Comparison of ENCODE assay signal across 23 cellular contexts in the genomic region with DNA sequence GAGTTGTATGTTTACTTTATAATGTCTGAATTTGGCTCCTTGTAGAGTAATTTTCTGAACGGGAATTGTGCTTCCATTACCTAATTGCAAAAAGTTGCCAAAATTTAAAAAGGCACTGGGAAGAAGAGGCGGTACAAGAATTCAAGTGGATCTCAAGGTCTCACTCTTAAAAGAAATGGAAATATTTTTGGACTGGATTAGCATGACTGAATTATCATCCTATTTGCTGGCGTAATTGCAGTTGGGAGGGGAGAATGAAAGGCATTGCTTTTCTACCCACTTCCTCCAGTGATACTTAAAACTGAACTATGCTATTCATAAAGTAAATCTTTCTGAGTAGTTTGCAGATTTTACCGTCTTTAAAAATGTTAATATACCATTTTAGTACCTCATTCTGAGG. TPM values are rescaled to one million over a fixed set of nuclear protein-coding genes. Genes with fewer than 3 reads are reported as not detected.
A peak's percentile ranks its signal among the peaks of the same experiment; 100 is the strongest.
DNase-seq lines count a peak whose midpoint lies in the region; ATAC-seq and TF ChIP-seq lines count a peak whose summit lies in the region.
"Had no signal": no experiment of that assay in that cellular context is flagged by ENCODE, and none has a peak within 500 bp of the region (broad histone marks: within the 10 kb centered on the region; RNA-seq: fewer than 3 reads in every experiment).

No MANE protein-coding gene starts in this region.

- H3K18ac ChIP-seq in mesenchymal stem cell (ENCODE audit: low read depth in 1 of 2, low read length in 2 of 2) = no peak overlapping the region

- intact Hi-C loops in heart left ventricle (cut with DNase I) = loop anchor here in 9 of 10 donors (5.0 to 10.0 kb wide), 7 partner anchors 37 to 662 kb away; partner anchors contain the start of gene COL8A1 (in 1 of the 9)

- no peak overlapping the region for H4K91ac ChIP-seq in mesenchymal stem cell (ENCODE audit: low read length)

- ATAC-seq in heart left ventricle = peak in 3 of 4 donors; percentile 29 to 53 (median 46)

- no peak overlapping the region for H4K8ac ChIP-seq in mesenchymal stem cell (ENCODE audit: low read length)

- no peak overlapping the region for H2BK5ac ChIP-seq in mesenchymal stem cell (ENCODE audit: low read depth, low read length, poor library complexity, severe bottlenecking)

- DNase-seq in heart left ventricle (no peak), right atrium auricular region (ENCODE audit: low spot score) (no peak), coronary artery (ENCODE audit: low spot score) (no peak), mesenchymal stem cell (no peak), NCI-H226 (no peak), cerebellar nuclear complex (lab: John Stamatoyannopoulos, UW) (no peak), globus pallidus (ENCODE audit: low spot score) (no peak)
- DNase-seq: 8988T, Calu3, DMS79 treated with DMSO at 0.1 percent for 48 hours, GF-D8, IMR-90, KG1, MG63, NCI-H1417, NCI-H1694, NCI-H2029 treated with DMSO at 0.1 percent for 48 hours, NCI-H2227 treated with DMSO at 0.1 percent for 48 hours, NCI-H510A, NCI-H69, RPMI8226, SHP77 treated with DMSO at 0.1 percent for 48 hours had no signal

- no peak overlapping the region for H2BK12ac ChIP-seq in mesenchymal stem cell (ENCODE audit: low read length in 2 of 2)

- no peak overlapping the region for H2BK15ac ChIP-seq in mesenchymal stem cell (ENCODE audit: low read depth, poor library complexity, severe bottlenecking)

- WGBS in heart left ventricle, 4 donors = 57 to 73% (median 69%) methylated on average over 4 of the region's 4 CpGs
- 92% methylated on average over 2 of the region's 4 CpGs for WGBS in mesenchymal stem cell

- H3K4ac ChIP-seq in mesenchymal stem cell (ENCODE audit: low read depth in 1 of 2, low read length in 2 of 2) = no peak overlapping the region

- H3K4me3 ChIP-seq in heart left ventricle (no peak overlapping the region), right atrium auricular region (no peak overlapping the region), coronary artery (no peak overlapping the region), mesenchymal stem cell (ENCODE audit: insufficient read depth in 1 of 2, low read depth in 1 of 2, low read length in 2 of 2) (no peak overlapping the region), subcutaneous abdominal adipose tissue (ENCODE audit: low read depth in 1 of 5, low read length in 5 of 5) (no peak overlapping the region)
- H3K4me3 ChIP-seq: MG63 had no signal

- H3K27ac ChIP-seq in heart left ventricle (peak overlapping the region in 3 of 12 donors; percentile 22 to 53 (median 51)), right atrium auricular region (no peak overlapping the region), coronary artery (peak overlapping the region; percentile 30 to 64), mesenchymal stem cell (ENCODE audit: low read length, poor library complexity, severe bottlenecking) (no peak overlapping the region), subcutaneous abdominal adipose tissue (ENCODE audit: low read depth, low read length) (peak overlapping the region; percentile 55)

- no peak overlapping the region for H2BK120ac ChIP-seq in mesenchymal stem cell (ENCODE audit: low read depth, low read length)

- TF ChIP-seq CTCF in heart left ventricle (IDR thresholded peaks at IDR 0.05) (no peak), right atrium auricular region (IDR thresholded peaks at IDR 0.05) (no peak), coronary artery (IDR thresholded peaks at IDR 0.05) (no peak)

- peak overlapping the region; percentile 19 for H3K9ac ChIP-seq in mesenchymal stem cell (ENCODE audit: low read length)
- no peak overlapping the region for H3K9ac ChIP-seq in subcutaneous abdominal adipose tissue (ENCODE audit: low read length in 5 of 5)

- TF ChIP-seq POLR2A in heart left ventricle (IDR thresholded peaks at IDR 0.05) = no peak

- no peak overlapping the region for H3K4me2 ChIP-seq in mesenchymal stem cell (ENCODE audit: low read length, poor library complexity, severe bottlenecking)

- H2AFZ ChIP-seq in mesenchymal stem cell (ENCODE audit: low read depth, low read length) = no peak overlapping the region

- H3K27me3 ChIP-seq in heart left ventricle (no peaks in the 10 kb centered on the region), right atrium auricular region (no peaks in the 10 kb centered on the region), mesenchymal stem cell (ENCODE audit: control insufficient read depth in 1 of 2, insufficient read depth in 1 of 2, low read length in 2 of 2) (no peaks in the 10 kb centered on the region), subcutaneous abdominal adipose tissue (ENCODE audit: control insufficient read depth in 5 of 5, insufficient read depth in 4 of 5, low read length in 5 of 5) (no peaks in the 10 kb centered on the region)
- H3K27me3 ChIP-seq: MG63 had no signal

- H2AK5ac ChIP-seq in mesenchymal stem cell (ENCODE audit: low read length, severe bottlenecking) = no peak overlapping the region

- H3K9me3 ChIP-seq in heart left ventricle (no peaks in the 10 kb centered on the region), right atrium auricular region (no peaks in the 10 kb centered on the region), mesenchymal stem cell (ENCODE audit: control insufficient read depth, low read length) (no peaks in the 10 kb centered on the region), subcutaneous abdominal adipose tissue (ENCODE audit: control insufficient read depth in 5 of 5, low read length in 5 of 5) (no peaks in the 10 kb centered on the region)
- H3K9me3 ChIP-seq: MG63 had no signal

- H3K36me3 ChIP-seq in heart left ventricle (no peaks in the 10 kb centered on the region), right atrium auricular region (no peaks in the 10 kb centered on the region), mesenchymal stem cell (ENCODE audit: control insufficient read depth in 1 of 2, insufficient read depth in 2 of 2, low read depth in 1 of 2, low read length in 2 of 2) (peaks cover 0 to 11% of the 10 kb centered on the region in 2 experiments), subcutaneous abdominal adipose tissue (ENCODE audit: control insufficient read depth in 5 of 5, insufficient read depth in 5 of 5, low read length in 5 of 5) (no peaks in the 10 kb centered on the region)
- H3K36me3 ChIP-seq: MG63 had no signal

- no peaks in the 10 kb centered on the region for H3K79me1 ChIP-seq in mesenchymal stem cell (replicated peaks; ENCODE audit: low read length, poor library complexity, severe bottlenecking)

- peaks cover 0 to 17% (median 0%) of the 10 kb centered on the region in 12 donors for H3K4me1 ChIP-seq in heart left ventricle
- no peaks in the 10 kb centered on the region for H3K4me1 ChIP-seq in right atrium auricular region
- H3K4me1 ChIP-seq in mesenchymal stem cell (ENCODE audit: control insufficient read depth, insufficient read depth, low read depth, low read length) = peaks cover 6% of the 10 kb centered on the region
- H3K4me1 ChIP-seq in subcutaneous abdominal adipose tissue (ENCODE audit: control insufficient read depth in 5 of 5, insufficient read depth in 5 of 5, low read length in 5 of 5) = peaks cover 0 to 9% (median 0%) of the 10 kb centered on the region in 5 donors

- no peak overlapping the region for H3K14ac ChIP-seq in mesenchymal stem cell (ENCODE audit: low read length in 2 of 2)

- no peak overlapping the region for H3K23ac ChIP-seq in mesenchymal stem cell (ENCODE audit: low read length in 2 of 2)

RNA-seq across cellular contexts. Expression of gene COL8A1, which starts 46.3 kb away (rescaled TPM):
- total RNA-seq in heart left ventricle = 10 to 100 TPM; 12.5 to 39.2 (median 22.7) TPM
- polyA plus RNA-seq in heart left ventricle = 1 to 10 TPM; 4.9 to 7.3 TPM
- 10 to 100 TPM; 43.3 to 53.8 TPM for total RNA-seq in right atrium auricular region
- 115 TPM for polyA plus RNA-seq in mesenchymal stem cell (2013, experiment 1 of 2)
- 112 TPM for polyA plus RNA-seq in mesenchymal stem cell (2013, experiment 2 of 2)

Comparison
In these comparisons a context has a peak if more than half of its experiments do, and no peak if none do; other contexts are left out.
1. H3K27ac ChIP-seq: peak in coronary artery (2 of 2) and subcutaneous abdominal adipose tissue (single experiment); none in right atrium auricular region (0 of 2) and mesenchymal stem cell (single experiment).